7 cellular contexts compared by ENCODE assay signal in the genomic region with DNA sequence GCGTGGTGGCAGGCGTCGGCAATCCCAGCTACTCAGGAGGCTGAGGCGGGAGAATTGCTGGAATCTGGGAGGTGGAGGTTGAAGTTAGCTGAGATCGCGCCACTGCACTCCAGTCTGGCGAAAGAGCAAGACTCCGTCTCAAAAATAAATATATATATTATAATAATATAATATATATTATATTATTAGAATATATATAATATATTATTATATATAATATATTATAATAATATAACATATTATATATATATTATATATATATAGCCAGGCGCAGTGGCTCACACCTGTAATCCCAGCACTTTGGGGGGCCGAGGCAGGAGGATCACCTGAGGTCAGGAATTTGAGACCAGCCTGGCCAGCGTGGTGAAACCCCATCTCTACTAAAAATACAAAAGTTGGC. TPM values are rescaled to one million over a fixed set of nuclear protein-coding genes. Genes with fewer than 3 reads are reported as not detected.
"Had no signal": no experiment of that assay in that cellular context is flagged by ENCODE, and none has a peak within 500 bp of the region (broad histone marks: within the 10 kb centered on the region; RNA-seq: fewer than 3 reads in every experiment).

No MANE protein-coding gene starts in this region.

RNA-seq across cellular contexts. Expression of a gene that starts 9.7 kb away (rescaled TPM):
- total RNA-seq: GM23248, GM23338, H1, H4, H7, H9, HFFc6 had no signal
